Comparison of ENCODE assay signal across 11 cellular contexts in genomic region chr15:60390231-60390630, GRCh38. TPM values are rescaled to one million over a fixed set of nuclear protein-coding genes. Genes with fewer than 3 reads are reported as not detected.
DNase-seq lines count a peak whose midpoint lies in the region; ATAC-seq and TF ChIP-seq lines count a peak whose summit lies in the region.
"Had no signal": no experiment of that assay in that cellular context is flagged by ENCODE, and none has a peak within 500 bp of the region (broad histone marks: within the 10 kb centered on the region; RNA-seq: fewer than 3 reads in every experiment).

No MANE protein-coding gene starts in this region.

- H3K36me3 Mint-ChIP-seq in CD4-positive, CD25-positive, alpha-beta regulatory T cell = peaks cover 22% of the 10 kb centered on the region

- H3K9me3 ChIP-seq in CD4-positive, CD25-positive, alpha-beta regulatory T cell (ENCODE audit: control insufficient read depth in 2 of 2, low read length in 2 of 2) = no peaks in the 10 kb centered on the region
- H3K9me3 ChIP-seq in RWPE2 (ENCODE audit: severe bottlenecking) (no peaks in the 10 kb centered on the region), psoas muscle (no peaks in the 10 kb centered on the region)

- H3K36me3 ChIP-seq in CD4-positive, CD25-positive, alpha-beta regulatory T cell (ENCODE audit: control insufficient read depth, insufficient read depth, low read length) = peaks cover 12% of the 10 kb centered on the region
- peaks cover 96% of the 10 kb centered on the region for H3K36me3 ChIP-seq in RWPE2 (ENCODE audit: low read depth)
- H3K36me3 ChIP-seq in psoas muscle (ENCODE audit: insufficient read depth in 1 of 2, low read depth in 1 of 2) = peaks cover 17 to 32% of the 10 kb centered on the region in 2 donors

- no peak for TF ChIP-seq CTCF in RWPE2 (IDR thresholded peaks at IDR 0.05; ENCODE audit: poor library complexity, severe bottlenecking)
- no peak for TF ChIP-seq CTCF in epithelial cell of proximal tubule (conservative IDR thresholded peaks at IDR 0.05; ENCODE audit: low read depth, low read length)
- TF ChIP-seq CTCF in psoas muscle (IDR thresholded peaks at IDR 0.05) = no peak

- WGBS in psoas muscle, 3 donors = 66 to 74% (median 69%) methylated on average over 6 of the region's 6 CpGs

- intact Hi-C loops in psoas muscle (cut with DNase I) = no loop called here

- H3K27ac ChIP-seq in CD4-positive, CD25-positive, alpha-beta regulatory T cell (ENCODE audit: insufficient read depth, low read length, poor library complexity, severe bottlenecking) = peak overlapping the region; percentile 70
- H3K27ac ChIP-seq in RWPE2 (ENCODE audit: poor library complexity, severe bottlenecking) = peak overlapping the region; percentile 99
- H3K27ac ChIP-seq in psoas muscle = no peak overlapping the region

- H3K27me3 ChIP-seq in CD4-positive, CD25-positive, alpha-beta regulatory T cell (ENCODE audit: control insufficient read depth, insufficient read depth, low read length) = no peaks in the 10 kb centered on the region
- H3K27me3 ChIP-seq in RWPE2 (ENCODE audit: insufficient read depth, poor library complexity, severe bottlenecking) = no peaks in the 10 kb centered on the region
- no peaks in the 10 kb centered on the region for H3K27me3 ChIP-seq in psoas muscle (ENCODE audit: insufficient read depth in 3 of 3, low read length in 2 of 3)

- peaks cover 22 to 88% (median 69%) of the 10 kb centered on the region in 4 donors for H3K4me1 Mint-ChIP-seq in CD4-positive, CD25-positive, alpha-beta regulatory T cell

- no peaks in the 10 kb centered on the region for H3K9me3 Mint-ChIP-seq in CD4-positive, CD25-positive, alpha-beta regulatory T cell
- H3K9me3 Mint-ChIP-seq: H9 had no signal

- peaks cover 69% of the 10 kb centered on the region for H3K4me1 ChIP-seq in CD4-positive, CD25-positive, alpha-beta regulatory T cell (ENCODE audit: control insufficient read depth, insufficient read depth, low read length, poor library complexity, severe bottlenecking)
- H3K4me1 ChIP-seq in RWPE2 (ENCODE audit: insufficient read depth, poor library complexity, severe bottlenecking) (peaks cover 85% of the 10 kb centered on the region), psoas muscle (peaks cover 80% of the 10 kb centered on the region)

- H3K27ac Mint-ChIP-seq in CD4-positive, CD25-positive, alpha-beta regulatory T cell = peak overlapping the region in 1 of 3 donors; percentile 81
- H3K27ac Mint-ChIP-seq: H9 had no signal

- peak overlapping the region; percentile 55 to 91 (median 72) for H3K4me3 Mint-ChIP-seq in CD4-positive, CD25-positive, alpha-beta regulatory T cell
- H3K4me3 Mint-ChIP-seq: H9 had no signal

- H3K27me3 Mint-ChIP-seq in CD4-positive, CD25-positive, alpha-beta regulatory T cell = no peaks in the 10 kb centered on the region

- ATAC-seq in CD4-positive, CD25-positive, alpha-beta regulatory T cell (ENCODE audit: low read depth in 2 of 2) = no peak
- no peak for ATAC-seq in RWPE2 (ENCODE audit: low read depth)
- ATAC-seq in psoas muscle = no peak
- no peak for ATAC-seq in GM19467 (IDR thresholded peaks at IDR 0.05; ENCODE audit: unreplicated experiment)

- peak overlapping the region; percentile 79 for H3K4me3 ChIP-seq in CD4-positive, CD25-positive, alpha-beta regulatory T cell (ENCODE audit: low read depth, low read length)
- H3K4me3 ChIP-seq in RWPE2 (ENCODE audit: severe bottlenecking) (peak overlapping the region; percentile 8), epithelial cell of proximal tubule (ENCODE audit: low read depth, low read length) (peak overlapping the region; percentile 12), psoas muscle (peak overlapping the region; percentile 54)

- no peak for DNase-seq in CD4-positive, CD25-positive, alpha-beta regulatory T cell
- DNase-seq in RWPE2 (ENCODE audit: low spot score) = no peak
- no peak for DNase-seq in epithelial cell of proximal tubule (ENCODE audit: low read depth)
- no peak for DNase-seq in psoas muscle
- DNase-seq in NCI-H524 (lab: John Stamatoyannopoulos, UW) = no peak
- DNase-seq in NOMO-1 treated with dmso at 0.1 percent for 144 hours (lab: John Stamatoyannopoulos, UW; ENCODE audit: unreplicated experiment) = no peak
- no peak for DNase-seq in NCI-H1105 (lab: John Stamatoyannopoulos, UW)
- DNase-seq: H9; NCI-H1694 treated with DMSO at 0.1 percent for 48 hours; stimulated activated CD4-positive, alpha-beta T cell treated with anti-CD3 and anti-CD28 coated beads, Interleukin-2, amount 100 ng/mL, for 24 hours had no signal

RNA-seq across cellular contexts. Expression of gene ANXA2, which starts 7.6 kb away (rescaled TPM):
- total RNA-seq in CD4-positive, CD25-positive, alpha-beta regulatory T cell = 261 TPM
- 1,000 to 10,000 TPM in 2 of 4 donors, 100 to 1,000 TPM in 2; 681 to 1,236 (median 896) TPM for polyA plus RNA-seq in CD4-positive, CD25-positive, alpha-beta regulatory T cell
- total RNA-seq in epithelial cell of proximal tubule (2,958 and 3,295 TPM in 2 replicates), psoas muscle (100 to 1,000 TPM; 140 to 522 (median 378) TPM)
- polyA plus RNA-seq in psoas muscle = 1,000 to 10,000 TPM in 1 of 3 donors, 100 to 1,000 TPM in 2; 320 to 2,117 (median 350) TPM

Comparison
In these comparisons a context has a peak if more than half of its experiments do, and no peak if none do; other contexts are left out.
1. H3K4me3 ChIP-seq: peak in every context shown above with its lines; median percentile 79 in CD4-positive, CD25-positive, alpha-beta regulatory T cell; 54 in psoas muscle; 12 in epithelial cell of proximal tubule; 8 in RWPE2.